20 cellular contexts compared by ENCODE assay signal in the genomic region with DNA sequence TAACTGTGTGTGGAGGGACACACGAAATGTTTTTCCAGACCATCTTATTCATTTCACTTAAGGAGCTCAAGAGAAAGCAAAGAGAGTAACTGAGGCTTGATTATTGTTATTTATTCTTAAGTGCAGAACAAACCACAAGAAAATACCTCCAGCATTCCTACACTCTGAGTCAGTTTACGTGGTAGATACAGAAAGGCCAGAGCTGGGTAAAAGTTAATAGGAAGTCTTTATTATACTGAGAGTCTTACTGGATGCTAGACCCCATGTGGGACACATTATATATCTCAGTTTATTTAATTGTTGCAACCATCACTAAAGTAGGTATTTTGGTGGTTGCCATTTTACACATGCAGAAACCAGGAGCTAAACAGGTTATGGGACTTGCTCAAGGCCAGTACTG.
A peak's percentile ranks its signal among the peaks of the same experiment; 100 is the strongest.
DNase-seq lines count a peak whose midpoint lies in the region; ATAC-seq and TF ChIP-seq lines count a peak whose summit lies in the region.
"Had no signal": no experiment of that assay in that cellular context is flagged by ENCODE, and none has a peak within 500 bp of the region (broad histone marks: within the 10 kb centered on the region; RNA-seq: fewer than 3 reads in every experiment).

No MANE protein-coding gene starts in this region.

- POLR2A ChIA-PET in AG04450 (lab: Yijun Ruan, JAX): interaction anchor here (1.2 kb wide), 1 partner anchor 12 kb away, joined by 4 read pairs; no protein-coding TSS in a partner anchor

- in situ Hi-C loops in astrocyte of the cerebellum (cut with HindIII; ENCODE audit: low sequenced_read_pairs): no loop called here

- H3K9me3 Mint-ChIP-seq in activated CD8-positive, alpha-beta memory T cell treated with anti-CD3 and anti-CD28 coated beads, Interleukin-2, amount 10 ng/mL, durations not matched to agents 7 days and 5 days (ENCODE audit: low read depth): no peaks in the 10 kb centered on the region
- H3K9me3 Mint-ChIP-seq: activated CD4-positive, alpha-beta T cell treated with anti-CD3 and anti-CD28 coated beads, Interleukin-2, amount 10 ng/mL, durations not matched to agents 24 days and 14 days; activated naive CD4-positive, alpha-beta T cell treated with anti-CD3 and anti-CD28 coated beads, Interleukin-2, amount 50 U/mL, for 24 hours had no signal

- peak; percentile 36 for DNase-seq in AG04450 (ENCODE audit: low read depth, low spot score)
- DNase-seq in HPDE6-E6E7 (ENCODE audit: extremely low spot score): peak; percentile 6
- peak; percentile 78 for DNase-seq in astrocyte of the cerebellum (ENCODE audit: low read depth)
- DNase-seq in glomerular endothelial cell (ENCODE audit: extremely low read depth, low read depth, low spot score): peak; percentile 12
- no peak for DNase-seq in colonic mucosa
- no peak for DNase-seq in mucosa of gallbladder (ENCODE audit: low spot score)
- DNase-seq in DMS 273 treated with DMSO at 0.1 percent for 48 hours (lab: John Stamatoyannopoulos, UW): no peak
- no peak for DNase-seq in activated CD8-positive, alpha-beta memory T cell treated with anti-CD3 and anti-CD28 coated beads, Interleukin-2, amount 10 ng/mL, durations not matched to agents 7 days and 5 days
- DNase-seq: activated CD4-positive, alpha-beta T cell treated with anti-CD3 and anti-CD28 coated beads, Interleukin-2, amount 10 ng/mL, durations not matched to agents 24 days and 14 days; CD8-positive, alpha-beta memory T cell; central memory CD4-positive, alpha-beta T cell; MM.1S; NCI-H187 treated with DMSO at 0.1 percent for 48 hours; SIG-M5; T1000 had no signal

- H3K9me3 ChIP-seq in AG04450 (ENCODE audit: control insufficient read depth, insufficient read depth, low read length): no peaks in the 10 kb centered on the region
- H3K9me3 ChIP-seq in colonic mucosa: no peaks in the 10 kb centered on the region

- CTCF ChIA-PET in AG04450 (lab: Charles Lee): interaction anchor here (0.6 kb wide), 1 partner anchor 1308 kb away, joined by 4 read pairs; no protein-coding TSS in a partner anchor
- CTCF ChIA-PET in activated CD8-positive, alpha-beta memory T cell treated with anti-CD3 and anti-CD28 coated beads, Interleukin-2, amount 10 ng/mL, durations not matched to agents 7 days and 5 days (lab: Charles Lee): no interaction called here

- TF ChIP-seq CTCF in AG04450 (IDR thresholded peaks at IDR 0.05; ENCODE audit: low read depth, low read length): no peak
- TF ChIP-seq CTCF in astrocyte of the cerebellum (IDR thresholded peaks at IDR 0.05; ENCODE audit: low read depth, low read length, missing control alignments): no peak
- TF ChIP-seq CTCF in colonic mucosa (IDR thresholded peaks at IDR 0.05): no peak

- H3K36me3 Mint-ChIP-seq in activated CD8-positive, alpha-beta memory T cell treated with anti-CD3 and anti-CD28 coated beads, Interleukin-2, amount 10 ng/mL, durations not matched to agents 7 days and 5 days: no peaks in the 10 kb centered on the region
- H3K36me3 Mint-ChIP-seq: activated naive CD4-positive, alpha-beta T cell treated with anti-CD3 and anti-CD28 coated beads, Interleukin-2, amount 50 U/mL, for 24 hours; CD8-positive, alpha-beta memory T cell had no signal

- no peaks in the 10 kb centered on the region for H3K4me1 ChIP-seq in colonic mucosa

- no peaks in the 10 kb centered on the region for H3K4me1 Mint-ChIP-seq in activated CD8-positive, alpha-beta memory T cell treated with anti-CD3 and anti-CD28 coated beads, Interleukin-2, amount 10 ng/mL, durations not matched to agents 7 days and 5 days
- H3K4me1 Mint-ChIP-seq: activated CD4-positive, alpha-beta T cell treated with anti-CD3 and anti-CD28 coated beads, Interleukin-2, amount 10 ng/mL, durations not matched to agents 24 days and 14 days; activated naive CD4-positive, alpha-beta T cell treated with anti-CD3 and anti-CD28 coated beads, Interleukin-2, amount 50 U/mL, for 24 hours; CD8-positive, alpha-beta memory T cell had no signal

- H3K4me3 Mint-ChIP-seq in activated CD8-positive, alpha-beta memory T cell treated with anti-CD3 and anti-CD28 coated beads, Interleukin-2, amount 10 ng/mL, durations not matched to agents 7 days and 5 days: no peak overlapping the region
- H3K4me3 Mint-ChIP-seq: activated CD4-positive, alpha-beta T cell treated with anti-CD3 and anti-CD28 coated beads, Interleukin-2, amount 10 ng/mL, durations not matched to agents 24 days and 14 days; activated naive CD4-positive, alpha-beta T cell treated with anti-CD3 and anti-CD28 coated beads, Interleukin-2, amount 50 U/mL, for 24 hours; CD8-positive, alpha-beta memory T cell; natural killer cell treated with Interleukin-12 subunit alpha and Interleukin-12 subunit beta and Interleukin-15 and Interleukin-18, amount 100 ng/mL, for 72 hours had no signal

- ATAC-seq in activated CD8-positive, alpha-beta memory T cell treated with anti-CD3 and anti-CD28 coated beads, Interleukin-2, amount 10 ng/mL, durations not matched to agents 7 days and 5 days: no peak
- ATAC-seq: gastroesophageal sphincter; GM12878; natural killer cell treated with Interleukin-12 subunit alpha and Interleukin-12 subunit beta and Interleukin-15 and Interleukin-18, amount 100 ng/mL, for 72 hours had no signal

- H3K27me3 ChIP-seq in AG04450 (ENCODE audit: control insufficient read depth, insufficient read depth, low read length) (no peaks in the 10 kb centered on the region), colonic mucosa (no peaks in the 10 kb centered on the region)
- H3K27me3 ChIP-seq: gastroesophageal sphincter had no signal

- intact Hi-C loops in colonic mucosa (cut with DNase I): no loop called here

- no peak overlapping the region for H3K27ac ChIP-seq in AG04450 (ENCODE audit: low read depth, low read length)
- no peak overlapping the region for H3K27ac ChIP-seq in colonic mucosa
- H3K27ac ChIP-seq: gastroesophageal sphincter had no signal

- H3K27ac Mint-ChIP-seq in activated CD8-positive, alpha-beta memory T cell treated with anti-CD3 and anti-CD28 coated beads, Interleukin-2, amount 10 ng/mL, durations not matched to agents 7 days and 5 days: no peak overlapping the region
- H3K27ac Mint-ChIP-seq: activated CD4-positive, alpha-beta T cell treated with anti-CD3 and anti-CD28 coated beads, Interleukin-2, amount 10 ng/mL, durations not matched to agents 24 days and 14 days; activated naive CD4-positive, alpha-beta T cell treated with anti-CD3 and anti-CD28 coated beads, Interleukin-2, amount 50 U/mL, for 24 hours; CD8-positive, alpha-beta memory T cell; natural killer cell treated with Interleukin-12 subunit alpha and Interleukin-12 subunit beta and Interleukin-15 and Interleukin-18, amount 100 ng/mL, for 72 hours had no signal

- H3K27me3 Mint-ChIP-seq in activated CD8-positive, alpha-beta memory T cell treated with anti-CD3 and anti-CD28 coated beads, Interleukin-2, amount 10 ng/mL, durations not matched to agents 7 days and 5 days: no peaks in the 10 kb centered on the region
- H3K27me3 Mint-ChIP-seq: activated CD4-positive, alpha-beta T cell treated with anti-CD3 and anti-CD28 coated beads, Interleukin-2, amount 10 ng/mL, durations not matched to agents 24 days and 14 days; activated naive CD4-positive, alpha-beta T cell treated with anti-CD3 and anti-CD28 coated beads, Interleukin-2, amount 50 U/mL, for 24 hours had no signal

- H3K36me3 ChIP-seq in colonic mucosa: no peaks in the 10 kb centered on the region
- H3K36me3 ChIP-seq: gastroesophageal sphincter had no signal

- no peak overlapping the region for H3K4me3 ChIP-seq in AG04450 (ENCODE audit: low read depth, low read length)
- no peak overlapping the region for H3K4me3 ChIP-seq in astrocyte of the cerebellum (ENCODE audit: low read depth, low read length)
- H3K4me3 ChIP-seq in colonic mucosa: no peak overlapping the region
- H3K4me3 ChIP-seq: gastroesophageal sphincter, GM12878, lung had no signal

- no peak overlapping the region for H3K9ac ChIP-seq in colonic mucosa (ENCODE audit: low read depth in 2 of 2, low read length in 2 of 2)

Comparison
In these comparisons a context has a peak if more than half of its experiments do, and no peak if none do; other contexts are left out.
1. DNase-seq: peak in AG04450 (single experiment), HPDE6-E6E7 (single experiment), astrocyte of the cerebellum (single experiment) and glomerular endothelial cell (single experiment); none in colonic mucosa (single experiment), mucosa of gallbladder (single experiment), DMS 273 treated with DMSO at 0.1 percent for 48 hours (single experiment) and activated CD8-positive, alpha-beta memory T cell treated with anti-CD3 and anti-CD28 coated beads, Interleukin-2, amount 10 ng/mL, durations not matched to agents 7 days and 5 days (single experiment).